7 cellular contexts compared by ENCODE assay signal in genomic region chr2:222708274-222708710, GRCh38. TPM values are rescaled to one million over a fixed set of nuclear protein-coding genes. Genes with fewer than 3 reads are reported as not detected.
DNase-seq lines count a peak whose midpoint lies in the region; ATAC-seq and TF ChIP-seq lines count a peak whose summit lies in the region.

No MANE protein-coding gene starts in this region.

- no peaks in the 10 kb centered on the region for H3K36me3 Mint-ChIP-seq in activated naive CD4-positive, alpha-beta T cell treated with anti-CD3 and anti-CD28 coated beads, Interleukin-2, amount 10 ng/mL, durations not matched to agents 7 days and 5 days
- no peaks in the 10 kb centered on the region for H3K36me3 Mint-ChIP-seq in progenitor cell of endocrine pancreas (ENCODE audit: insufficient read depth)

- TF ChIP-seq POLR2A in vagina (IDR thresholded peaks at IDR 0.05): no peak

- no peak overlapping the region for H3K4me3 ChIP-seq in vagina

- intact Hi-C loops in head of caudate nucleus (cut with DNase I) (loop anchor here (2.0 to 10.0 kb wide), 3 partner anchors 89 to 197 kb away; partner anchors contain the start of gene ACSL3), vagina (cut with DNase I) (no loop called here)

- CTCF ChIA-PET in activated naive CD4-positive, alpha-beta T cell treated with anti-CD3 and anti-CD28 coated beads, Interleukin-2, amount 10 ng/mL, durations not matched to agents 7 days and 5 days (lab: Charles Lee): interaction anchor here (0.6 to 6.4 kb wide), 18 partner anchors 9 to 232 kb away, joined by 3 to 54 read pairs (median 4); no protein-coding TSS in a partner anchor

- ATAC-seq in SK-N-SH treated with all-trans-retinoic acid at 6 μM for 48 hours: peak; percentile 85

- no peak overlapping the region for H3K27ac Mint-ChIP-seq in activated naive CD4-positive, alpha-beta T cell treated with anti-CD3 and anti-CD28 coated beads, Interleukin-2, amount 10 ng/mL, durations not matched to agents 7 days and 5 days
- H3K27ac Mint-ChIP-seq in progenitor cell of endocrine pancreas: no peak overlapping the region

- peaks cover 16% of the 10 kb centered on the region for H3K4me1 ChIP-seq in vagina

- H3K27me3 ChIP-seq in vagina: no peaks in the 10 kb centered on the region

- TF ChIP-seq CTCF in GM12873 (IDR thresholded peaks at IDR 0.05; ENCODE audit: insufficient read depth, low read depth, low read length, missing control alignments): peak; percentile 79
- TF ChIP-seq CTCF in progenitor cell of endocrine pancreas (IDR thresholded peaks at IDR 0.05; ENCODE audit: unreplicated experiment): peak; percentile 99
- TF ChIP-seq CTCF in vagina (IDR thresholded peaks at IDR 0.05): peak; percentile 48 to 93 (median 86)

- H3K9me3 ChIP-seq in vagina: no peaks in the 10 kb centered on the region

- H3K9me3 Mint-ChIP-seq in activated naive CD4-positive, alpha-beta T cell treated with anti-CD3 and anti-CD28 coated beads, Interleukin-2, amount 10 ng/mL, durations not matched to agents 7 days and 5 days: no peaks in the 10 kb centered on the region
- H3K9me3 Mint-ChIP-seq in progenitor cell of endocrine pancreas (ENCODE audit: low read depth): no peaks in the 10 kb centered on the region

- H3K4me1 Mint-ChIP-seq in activated naive CD4-positive, alpha-beta T cell treated with anti-CD3 and anti-CD28 coated beads, Interleukin-2, amount 10 ng/mL, durations not matched to agents 7 days and 5 days: peaks cover 12% of the 10 kb centered on the region
- H3K4me1 Mint-ChIP-seq in progenitor cell of endocrine pancreas (ENCODE audit: low read depth): peaks cover 3% of the 10 kb centered on the region

- H3K4me3 Mint-ChIP-seq in activated naive CD4-positive, alpha-beta T cell treated with anti-CD3 and anti-CD28 coated beads, Interleukin-2, amount 10 ng/mL, durations not matched to agents 7 days and 5 days: no peak overlapping the region
- no peak overlapping the region for H3K4me3 Mint-ChIP-seq in progenitor cell of endocrine pancreas (ENCODE audit: low read depth)

- DNase-seq in LHCN-M2 (ENCODE audit: low read depth) (peak; percentile 77), head of caudate nucleus (peak; percentile 61 to 96 (median 89)), progenitor cell of endocrine pancreas (ENCODE audit: low spot score, unreplicated experiment) (peak; percentile 64), vagina (ENCODE audit: extremely low spot score in 2 of 2) (no peak)
- DNase-seq in activated naive CD4-positive, alpha-beta T cell treated with anti-CD3 and anti-CD28 coated beads, Interleukin-2, amount 10 ng/mL, durations not matched to agents 7 days and 5 days: peak; percentile 84

- H3K27ac ChIP-seq in vagina: no peak overlapping the region

- H3K36me3 ChIP-seq in vagina: no peaks in the 10 kb centered on the region

- peaks cover 41% of the 10 kb centered on the region for H3K27me3 Mint-ChIP-seq in activated naive CD4-positive, alpha-beta T cell treated with anti-CD3 and anti-CD28 coated beads, Interleukin-2, amount 10 ng/mL, durations not matched to agents 7 days and 5 days
- H3K27me3 Mint-ChIP-seq in progenitor cell of endocrine pancreas: peaks cover 7% of the 10 kb centered on the region

TF ChIP-seq in SK-N-SH treated with all-trans-retinoic acid at 6 μM for 48 hours, 23 proteins besides CTCF, POLR2A, EP300 and RAD21:
- TF ChIP-seq CSRNP3 (CRISPR knock-in tag; IDR thresholded peaks at IDR 0.05): no peak
- no peak for TF ChIP-seq RARB (CRISPR knock-in tag; IDR thresholded peaks at IDR 0.05)
- no peak for TF ChIP-seq ZFP30 (CRISPR knock-in tag; IDR thresholded peaks at IDR 0.05)
- no peak for TF ChIP-seq SNAI2 (CRISPR knock-in tag; IDR thresholded peaks at IDR 0.05)
- no peak for TF ChIP-seq PPARA (CRISPR knock-in tag; IDR thresholded peaks at IDR 0.05; ENCODE audit: borderline replicate concordance)
- TF ChIP-seq CREB5 (CRISPR knock-in tag; IDR thresholded peaks at IDR 0.05; ENCODE audit: low read depth): no peak
- no peak for TF ChIP-seq TCF4 (CRISPR knock-in tag; IDR thresholded peaks at IDR 0.05; ENCODE audit: borderline replicate concordance)
- no peak for TF ChIP-seq TSHZ2 (CRISPR knock-in tag; IDR thresholded peaks at IDR 0.05)
- TF ChIP-seq OSR1 (CRISPR knock-in tag; IDR thresholded peaks at IDR 0.05): no peak
- no peak for TF ChIP-seq BACH2 (CRISPR knock-in tag; IDR thresholded peaks at IDR 0.05; ENCODE audit: borderline replicate concordance)
- TF ChIP-seq ZNF8 (CRISPR knock-in tag; IDR thresholded peaks at IDR 0.05): no peak
- no peak for TF ChIP-seq TOX (CRISPR knock-in tag; IDR thresholded peaks at IDR 0.05; ENCODE audit: borderline replicate concordance)

RNA-seq across cellular contexts. Expression of gene MOGAT1, which starts 36.8 kb away (rescaled TPM):
- total RNA-seq in LHCN-M2 (2014; rRNA removed) (not detected in 2 replicates), progenitor cell of endocrine pancreas (0.74 and 0.98 TPM in 2 replicates), vagina (not detected)
- not detected for polyA plus RNA-seq in LHCN-M2 (2012)

RNA-seq across cellular contexts. Expression of gene FARSB, which starts 52.4 kb away (rescaled TPM):
- total RNA-seq in LHCN-M2 (2014; rRNA removed) (39.1 and 43.8 TPM in 2 replicates), progenitor cell of endocrine pancreas (18.5 and 19.3 TPM in 2 replicates), vagina (13.3 TPM)
- polyA plus RNA-seq in LHCN-M2 (2012): 25.3 TPM

Comparison
In these comparisons a context has a peak if more than half of its experiments do, and no peak if none do; other contexts are left out.
1. DNase-seq: peak in LHCN-M2 (single experiment), activated naive CD4-positive, alpha-beta T cell treated with anti-CD3 and anti-CD28 coated beads, Interleukin-2, amount 10 ng/mL, durations not matched to agents 7 days and 5 days (single experiment), head of caudate nucleus (42 of 42) and progenitor cell of endocrine pancreas (single experiment); none in vagina (0 of 2).
2. Peak in every context shown above with its lines, with median percentiles within 50 percentile points of each other: CTCF ChIP-seq.